In genomic region chrX:133745361-133745760, GRCh38 we compare ENCODE assay signal across 11 cellular contexts.
DNase-seq lines count a peak whose midpoint lies in the region; ATAC-seq and TF ChIP-seq lines count a peak whose summit lies in the region.
"Had no signal": no experiment of that assay in that cellular context is flagged by ENCODE, and none has a peak within 500 bp of the region (broad histone marks: within the 10 kb centered on the region; RNA-seq: fewer than 3 reads in every experiment).

No MANE protein-coding gene starts in this region.

- no peaks in the 10 kb centered on the region for H3K9me3 Mint-ChIP-seq in activated CD4-positive, alpha-beta T cell treated with anti-CD3 and anti-CD28 coated beads, Interleukin-2, amount 10 ng/mL, durations not matched to agents 24 days and 14 days
- H3K9me3 Mint-ChIP-seq in naive thymus-derived CD8-positive, alpha-beta T cell: no peaks in the 10 kb centered on the region
- H3K9me3 Mint-ChIP-seq in glutamatergic neuron (ENCODE audit: unreplicated experiment): no peaks in the 10 kb centered on the region
- H3K9me3 Mint-ChIP-seq: T-helper 2 cell treated with Interferon-gamma antibody and Interleukin-4, amounts not matched to agents 5 μg/mL and 100 μg/mL, for 36 hours had no signal

- H3K36me3 ChIP-seq in KOPT-K1 (ENCODE audit: insufficient read depth, low read length) (no peaks in the 10 kb centered on the region), spleen (no peaks in the 10 kb centered on the region)
- H3K36me3 ChIP-seq: left lung had no signal

- H3K27ac Mint-ChIP-seq in activated CD4-positive, alpha-beta T cell treated with anti-CD3 and anti-CD28 coated beads, Interleukin-2, amount 10 ng/mL, durations not matched to agents 24 days and 14 days: no peak overlapping the region
- H3K27ac Mint-ChIP-seq in naive thymus-derived CD8-positive, alpha-beta T cell: peak overlapping the region; percentile 11 to 91 (median 77)
- H3K27ac Mint-ChIP-seq in glutamatergic neuron (ENCODE audit: unreplicated experiment): no peak overlapping the region

- no peaks in the 10 kb centered on the region for H3K27me3 Mint-ChIP-seq in activated CD4-positive, alpha-beta T cell treated with anti-CD3 and anti-CD28 coated beads, Interleukin-2, amount 10 ng/mL, durations not matched to agents 24 days and 14 days
- H3K27me3 Mint-ChIP-seq in naive thymus-derived CD8-positive, alpha-beta T cell: no peaks in the 10 kb centered on the region
- H3K27me3 Mint-ChIP-seq in glutamatergic neuron (ENCODE audit: unreplicated experiment): no peaks in the 10 kb centered on the region

- intact Hi-C loops in activated CD4-positive, alpha-beta T cell treated with anti-CD3 and anti-CD28 coated beads, Interleukin-2, amount 10 ng/mL, durations not matched to agents 24 days and 14 days (cut with micrococcal nuclease): no loop called here
- intact Hi-C loops in spleen (cut with DNase I; ENCODE audit: low total_unique reads): no loop called here

- POLR2A ChIA-PET in naive thymus-derived CD8-positive, alpha-beta T cell (lab: Charles Lee): interaction anchor here (1.0 kb wide), 1 partner anchor 29 kb away, joined by 3 read pairs; no protein-coding TSS in a partner anchor

- H3K27ac ChIP-seq in KOPT-K1 (ENCODE audit: low read depth, low read length, poor library complexity, severe bottlenecking): peak overlapping the region; percentile 92
- no peak overlapping the region for H3K27ac ChIP-seq in spleen
- H3K27ac ChIP-seq: left lung had no signal

- H3K4me1 ChIP-seq in spleen: no peaks in the 10 kb centered on the region
- H3K4me1 ChIP-seq: left lung had no signal

- peak; percentile 73 for ATAC-seq in GM21619 (IDR thresholded peaks at IDR 0.05; ENCODE audit: unreplicated experiment)
- peak; percentile 65 to 78 for ATAC-seq in naive thymus-derived CD8-positive, alpha-beta T cell
- ATAC-seq: left lung had no signal

- H3K4me3 ChIP-seq in spleen: no peak overlapping the region
- H3K4me3 ChIP-seq: left lung had no signal

- no peak overlapping the region for H3K4me3 Mint-ChIP-seq in activated CD4-positive, alpha-beta T cell treated with anti-CD3 and anti-CD28 coated beads, Interleukin-2, amount 10 ng/mL, durations not matched to agents 24 days and 14 days
- H3K4me3 Mint-ChIP-seq in naive thymus-derived CD8-positive, alpha-beta T cell: peak overlapping the region in 8 of 10 donors; percentile 1 to 64 (median 28)
- no peak overlapping the region for H3K4me3 Mint-ChIP-seq in glutamatergic neuron (ENCODE audit: unreplicated experiment)
- H3K4me3 Mint-ChIP-seq: T-helper 2 cell treated with Interferon-gamma antibody and Interleukin-4, amounts not matched to agents 5 μg/mL and 100 μg/mL, for 36 hours had no signal

- no peaks in the 10 kb centered on the region for H3K9me3 ChIP-seq in KOPT-K1 (ENCODE audit: insufficient read depth, low read length, poor library complexity, severe bottlenecking)
- H3K9me3 ChIP-seq in spleen: no peaks in the 10 kb centered on the region
- H3K9me3 ChIP-seq: left lung had no signal

- peak; percentile 49 for DNase-seq in activated CD4-positive, alpha-beta T cell treated with anti-CD3 and anti-CD28 coated beads, Interleukin-2, amount 10 ng/mL, durations not matched to agents 24 days and 14 days
- no peak for DNase-seq in activated CD4-positive, alpha-beta T cell treated with anti-CD3 and anti-CD28 coated beads, Interleukin-2, amount 50 U/mL, for 48 hours
- peak in 9 of 10 donors; percentile 1 to 67 (median 30) for DNase-seq in naive thymus-derived CD8-positive, alpha-beta T cell
- DNase-seq in glutamatergic neuron: no peak
- no peak for DNase-seq in spleen
- DNase-seq in NCI-H2107 (lab: John Stamatoyannopoulos, UW): no peak
- DNase-seq: left lung, NCI-H510A had no signal

- no peak for TF ChIP-seq POLR2A in spleen (IDR thresholded peaks at IDR 0.05)

- peaks cover 8% of the 10 kb centered on the region for H3K4me1 Mint-ChIP-seq in activated CD4-positive, alpha-beta T cell treated with anti-CD3 and anti-CD28 coated beads, Interleukin-2, amount 10 ng/mL, durations not matched to agents 24 days and 14 days
- H3K4me1 Mint-ChIP-seq in naive thymus-derived CD8-positive, alpha-beta T cell: peaks cover 16 to 64% (median 56%) of the 10 kb centered on the region in 4 donors
- peaks cover 13% of the 10 kb centered on the region for H3K4me1 Mint-ChIP-seq in glutamatergic neuron (ENCODE audit: low read depth, unreplicated experiment)

- no peaks in the 10 kb centered on the region for H3K36me3 Mint-ChIP-seq in activated CD4-positive, alpha-beta T cell treated with anti-CD3 and anti-CD28 coated beads, Interleukin-2, amount 10 ng/mL, durations not matched to agents 24 days and 14 days (ENCODE audit: low read depth)
- H3K36me3 Mint-ChIP-seq in naive thymus-derived CD8-positive, alpha-beta T cell: no peaks in the 10 kb centered on the region
- no peaks in the 10 kb centered on the region for H3K36me3 Mint-ChIP-seq in glutamatergic neuron (ENCODE audit: unreplicated experiment)

- peaks cover 0 to 20% (median 0%) of the 10 kb centered on the region in 7 donors for H3K27me3 ChIP-seq in spleen (replicated peaks in 1 of 7)
- H3K27me3 ChIP-seq: left lung had no signal

- TF ChIP-seq CTCF in glutamatergic neuron (IDR thresholded peaks at IDR 0.05; ENCODE audit: partially characterized antibody, unreplicated experiment) (no peak), spleen (IDR thresholded peaks at IDR 0.05 in 8 of 11, conservative IDR thresholded peaks at IDR 0.05 in 3 of 11) (no peak)

Comparison
In these comparisons a context has a peak if more than half of its experiments do, and no peak if none do; other contexts are left out.
1. DNase-seq: peak in activated CD4-positive, alpha-beta T cell treated with anti-CD3 and anti-CD28 coated beads, Interleukin-2, amount 10 ng/mL, durations not matched to agents 24 days and 14 days (single experiment) and naive thymus-derived CD8-positive, alpha-beta T cell (9 of 10); none in activated CD4-positive, alpha-beta T cell treated with anti-CD3 and anti-CD28 coated beads, Interleukin-2, amount 50 U/mL, for 48 hours (0 of 2), glutamatergic neuron (single experiment), spleen (single experiment) and NCI-H2107 (single experiment).
2. H3K27ac Mint-ChIP-seq: peak in naive thymus-derived CD8-positive, alpha-beta T cell (10 of 10); none in activated CD4-positive, alpha-beta T cell treated with anti-CD3 and anti-CD28 coated beads, Interleukin-2, amount 10 ng/mL, durations not matched to agents 24 days and 14 days (single experiment) and glutamatergic neuron (single experiment).
3. H3K4me3 Mint-ChIP-seq: peak in naive thymus-derived CD8-positive, alpha-beta T cell (8 of 10); none in activated CD4-positive, alpha-beta T cell treated with anti-CD3 and anti-CD28 coated beads, Interleukin-2, amount 10 ng/mL, durations not matched to agents 24 days and 14 days (single experiment) and glutamatergic neuron (single experiment).